In the genomic region with DNA sequence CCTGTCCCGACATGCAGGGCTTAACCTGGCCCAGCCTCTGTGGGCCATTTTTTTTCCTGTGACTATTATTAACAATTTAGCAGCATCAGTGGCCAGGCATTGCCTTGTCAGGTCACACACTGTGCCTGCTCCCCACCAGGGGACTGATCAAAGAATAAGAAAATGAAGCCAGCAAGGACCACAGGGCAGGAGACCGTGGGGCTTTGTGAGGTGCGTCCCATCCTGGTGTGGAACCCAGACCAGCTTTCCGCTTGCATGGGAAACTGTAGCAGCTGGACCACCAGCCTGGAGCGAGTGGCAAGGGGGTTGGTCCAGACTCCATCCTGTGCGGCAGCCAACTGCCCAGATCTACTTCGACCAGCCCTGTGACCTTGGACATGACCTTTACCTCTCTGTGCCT, we compare ENCODE assay signal across 19 cellular contexts.
"Had no signal": no experiment of that assay in that cellular context is flagged by ENCODE, and none has a peak within 500 bp of the region (broad histone marks: within the 10 kb centered on the region; RNA-seq: fewer than 3 reads in every experiment).

No MANE protein-coding gene starts in this region.

- H3K4me1 ChIP-seq: pancreas had no signal

- H3K9me3 ChIP-seq: pancreas, thoracic aorta, uterus had no signal

- H3K36me3 ChIP-seq: pancreas, thoracic aorta, uterus had no signal

- H3K27ac ChIP-seq: thoracic aorta had no signal

- DNase-seq: cerebellar nuclear complex; dermis blood vessel endothelial cell; erythroblast; foreskin melanocyte; hippocampal formation; natural killer cell; nucleus accumbens; right cardiac atrium; stimulated activated CD4-positive, alpha-beta T cell treated with anti-CD3 and anti-CD28 coated beads, Interleukin-4, amount 100 ng/mL, for 1 hour; trophoblast cell; uterus had no signal

- H3K27me3 ChIP-seq: pancreas, uterus had no signal

- ATAC-seq: left lobe of liver; natural killer cell; pancreas; right cardiac atrium; stimulated activated memory B cell treated with anti-CD40 and anti-IgM and Interleukin-4, amounts not matched to agents 10 μg/mL and 1 μg/mL and 100 μg/mL, for 72 hours had no signal

- H3K4me3 ChIP-seq: pancreas, smooth muscle cell, thoracic aorta, uterus had no signal

- H3K4me2 ChIP-seq: smooth muscle cell had no signal

- FAIRE-seq: colon, endothelial cell of umbilical vein, islet of Langerhans, pancreas had no signal
